In genomic region chr13:32824671-32825070, GRCh38 we compare ENCODE assay signal across 11 cellular contexts.
A peak's percentile ranks its signal among the peaks of the same experiment; 100 is the strongest.
DNase-seq lines count a peak whose midpoint lies in the region; ATAC-seq and TF ChIP-seq lines count a peak whose summit lies in the region.
"Had no signal": no experiment of that assay in that cellular context is flagged by ENCODE, and none has a peak within 500 bp of the region (broad histone marks: within the 10 kb centered on the region; RNA-seq: fewer than 3 reads in every experiment).

No MANE protein-coding gene starts in this region.

- H4K20me1 ChIP-seq in GM23248 (ENCODE audit: insufficient read depth) (no peaks in the 10 kb centered on the region), fibroblast of lung (ENCODE audit: control insufficient read depth, extremely low read depth, insufficient read depth, low read length) (no peaks in the 10 kb centered on the region)

- 3% methylated on average over 7 of the region's 7 CpGs for WGBS in GM23248 (ENCODE audit: low coverage in 1 of 2, low lambda C conversion rate in 2 of 2, missing lambda C conversion rate in 2 of 2), 2 experiments

- H3K9me3 Mint-ChIP-seq in osteocyte (ENCODE audit: unreplicated experiment): no peaks in the 10 kb centered on the region
- no peaks in the 10 kb centered on the region for H3K9me3 Mint-ChIP-seq in CD4-positive, alpha-beta T cell
- H3K9me3 Mint-ChIP-seq: central memory CD8-positive, alpha-beta T cell had no signal

- POLR2A ChIA-PET in CD4-positive, alpha-beta T cell (lab: Charles Lee): no interaction called here

- no peaks in the 10 kb centered on the region for H3K36me3 Mint-ChIP-seq in osteocyte (ENCODE audit: unreplicated experiment)
- no peaks in the 10 kb centered on the region for H3K36me3 Mint-ChIP-seq in CD4-positive, alpha-beta T cell (ENCODE audit: low read depth)

- DNase-seq in GM23248 (peak; percentile 88), RPMI7951 (ENCODE audit: low read depth) (peak; percentile 91), fibroblast of lung (ENCODE audit: low read depth in 2 of 2) (peak; percentile 86 to 94), osteocyte (ENCODE audit: extremely low spot score, unreplicated experiment) (no peak), NCI-H446 treated with DMSO at 0.1 percent for 48 hours (lab: John Stamatoyannopoulos, UW) (no peak), activated T-cell treated with anti-CD3 and anti-CD28 coated beads for 4 hours (no peak)
- DNase-seq in CD4-positive, alpha-beta T cell: no peak
- DNase-seq: DND-41, NCI-H2081 treated with DMSO at 0.1 percent for 48 hours had no signal

- CTCF ChIA-PET in CD4-positive, alpha-beta T cell (lab: Charles Lee): no interaction called here

- H3K27ac ChIP-seq in GM23248 (peak overlapping the region; percentile 58), fibroblast of lung (ENCODE audit: insufficient read depth, low read length) (peak overlapping the region; percentile 31)
- H3K27ac ChIP-seq in CD4-positive, alpha-beta T cell (ENCODE audit: low read depth, low read length): no peak overlapping the region

- H3K4me3 Mint-ChIP-seq in osteocyte (ENCODE audit: unreplicated experiment): peak overlapping the region; percentile 1
- no peak overlapping the region for H3K4me3 Mint-ChIP-seq in CD4-positive, alpha-beta T cell
- H3K4me3 Mint-ChIP-seq: central memory CD8-positive, alpha-beta T cell had no signal

- H3K4me2 ChIP-seq in GM23248 (ENCODE audit: unreplicated experiment) (peak overlapping the region; percentile 66), fibroblast of lung (ENCODE audit: extremely low read depth, insufficient read depth, low read length) (peak overlapping the region; percentile 9)

- no peaks in the 10 kb centered on the region for H3K27me3 ChIP-seq in GM23248 (replicated peaks; ENCODE audit: insufficient read depth)
- H3K27me3 ChIP-seq in fibroblast of lung (ENCODE audit: control insufficient read depth, insufficient read depth, low read length): no peaks in the 10 kb centered on the region
- H3K27me3 ChIP-seq in CD4-positive, alpha-beta T cell (ENCODE audit: control insufficient read depth, insufficient read depth, low read length): no peaks in the 10 kb centered on the region

- H3K9ac ChIP-seq in GM23248: no peak overlapping the region
- H3K9ac ChIP-seq in fibroblast of lung (ENCODE audit: insufficient read depth, low read length): no peak overlapping the region

- H3K79me2 ChIP-seq in GM23248 (ENCODE audit: insufficient read depth) (no peaks in the 10 kb centered on the region), fibroblast of lung (ENCODE audit: control insufficient read depth, insufficient read depth, low read length) (no peaks in the 10 kb centered on the region)

- peak overlapping the region; percentile 27 for H3K27ac Mint-ChIP-seq in osteocyte (ENCODE audit: unreplicated experiment)
- no peak overlapping the region for H3K27ac Mint-ChIP-seq in CD4-positive, alpha-beta T cell

- H3K4me3 ChIP-seq in GM23248 (0 out of 2 replicates have a peak overlapping the region, but pooled peaks have one; percentile 12), fibroblast of lung (replicated peaks in 1 of 4; ENCODE audit: control extremely low read depth in 1 of 4, insufficient read depth in 1 of 4, low read depth in 3 of 4, low read length in 4 of 4) (no peak overlapping the region)

- H3K9me3 ChIP-seq in GM23248 (ENCODE audit: low read depth) (no peaks in the 10 kb centered on the region), fibroblast of lung (ENCODE audit: control insufficient read depth, insufficient read depth, low read depth, low read length) (no peaks in the 10 kb centered on the region)
- no peaks in the 10 kb centered on the region for H3K9me3 ChIP-seq in CD4-positive, alpha-beta T cell (ENCODE audit: control insufficient read depth, low read length)

- in situ Hi-C loops in GM23248 (cut with MboI): no loop called here

- peaks cover 37% of the 10 kb centered on the region for H3K4me1 Mint-ChIP-seq in osteocyte (ENCODE audit: unreplicated experiment)
- H3K4me1 Mint-ChIP-seq in CD4-positive, alpha-beta T cell (ENCODE audit: low read depth): no peaks in the 10 kb centered on the region
- H3K4me1 Mint-ChIP-seq: central memory CD8-positive, alpha-beta T cell had no signal

- peak overlapping the region; percentile 13; the same call in 1 of the 2 replicates for H2AFZ ChIP-seq in GM23248
- no peak overlapping the region for H2AFZ ChIP-seq in fibroblast of lung (ENCODE audit: low read length)

- TF ChIP-seq CTCF in fibroblast of lung (conservative IDR thresholded peaks at IDR 0.05 in 1 of 2, IDR thresholded peaks at IDR 0.05 in 1 of 2; ENCODE audit: low read depth in 1 of 2, low read length in 2 of 2) (no peak), osteocyte (IDR thresholded peaks at IDR 0.05) (no peak)
- TF ChIP-seq CTCF in CD4-positive, alpha-beta T cell (IDR thresholded peaks at IDR 0.05): no peak

- no peak for ATAC-seq in HG03108 (IDR thresholded peaks at IDR 0.05; ENCODE audit: unreplicated experiment)
- no peak for ATAC-seq in CD4-positive, alpha-beta T cell (ENCODE audit: poor library complexity)

- intact Hi-C loops in CD4-positive, alpha-beta T cell (cut with DNase I, micrococcal nuclease): no loop called here

- H3K27me3 Mint-ChIP-seq in osteocyte (ENCODE audit: unreplicated experiment): no peaks in the 10 kb centered on the region
- no peaks in the 10 kb centered on the region for H3K27me3 Mint-ChIP-seq in CD4-positive, alpha-beta T cell
- H3K27me3 Mint-ChIP-seq: central memory CD8-positive, alpha-beta T cell had no signal

- H3K36me3 ChIP-seq in GM23248 (ENCODE audit: low read depth): no peaks in the 10 kb centered on the region
- H3K36me3 ChIP-seq in fibroblast of lung (ENCODE audit: control insufficient read depth, insufficient read depth, low read length): no peaks in the 10 kb centered on the region

- peaks cover 14% of the 10 kb centered on the region for H3F3A ChIP-seq in GM23248 (ENCODE audit: insufficient read depth)

- H3K9me2 ChIP-seq in GM23248 (ENCODE audit: insufficient read depth): no peaks in the 10 kb centered on the region

- H3K4me1 ChIP-seq in GM23248 (ENCODE audit: insufficient read depth) (peaks cover 22% of the 10 kb centered on the region), fibroblast of lung (ENCODE audit: control insufficient read depth, extremely low read depth, insufficient read depth, low read length) (peaks cover 5% of the 10 kb centered on the region)

Comparison
In these comparisons a context has a peak if more than half of its experiments do, and no peak if none do; other contexts are left out.
1. DNase-seq: peak in GM23248 (single experiment), RPMI7951 (single experiment) and fibroblast of lung (2 of 2); none in osteocyte (single experiment), NCI-H446 treated with DMSO at 0.1 percent for 48 hours (single experiment), activated T-cell treated with anti-CD3 and anti-CD28 coated beads for 4 hours (single experiment) and CD4-positive, alpha-beta T cell (0 of 10).